ENCODE assay signal across 18 cellular contexts in genomic region chr14:93493054-93493453, GRCh38.
DNase-seq lines count a peak whose midpoint lies in the region; ATAC-seq, FAIRE-seq and TF ChIP-seq lines count a peak whose summit lies in the region.
"Had no signal": no experiment of that assay in that cellular context is flagged by ENCODE, and none has a peak within 500 bp of the region (broad histone marks: within the 10 kb centered on the region; RNA-seq: fewer than 3 reads in every experiment).

No MANE protein-coding gene starts in this region.

- no peak overlapping the region for H2AFZ ChIP-seq in HepG2 (ENCODE audit: low read length)

- no peak overlapping the region for H3K27ac ChIP-seq in right lobe of liver
- H3K27ac ChIP-seq in HepG2 (ENCODE audit: extremely low read length, insufficient read depth, low read length) = no peak overlapping the region

- 53% methylated on average over 5 of the region's 5 CpGs for WGBS in right lobe of liver (ENCODE audit: insufficient coverage, low coverage, low lambda C conversion rate, missing lambda C conversion rate)
- 23% methylated on average over 5 of the region's 5 CpGs for WGBS in HepG2 (ENCODE audit: low lambda C conversion rate)

- intact Hi-C loops in right lobe of liver (cut with DNase I) (no loop called here), HepG2 (cut with micrococcal nuclease; ENCODE audit: unreplicated experiment) (no loop called here)

- no peak overlapping the region for H3K4me3 ChIP-seq in right lobe of liver
- no peak overlapping the region for H3K4me3 ChIP-seq in HepG2 (replicated peaks in 1 of 3; ENCODE audit: insufficient read depth in 1 of 3, low read depth in 2 of 3, low read length in 3 of 3)

- CTCF ChIA-PET in HepG2 (lab: Yijun Ruan, JAX; ENCODE audit: low intra/inter-chr PET ratio, low total read pairs) = no interaction called here

- H3K4me1 ChIP-seq in right lobe of liver (no peaks in the 10 kb centered on the region), HepG2 (ENCODE audit: insufficient read depth, low read length) (0 out of 2 replicates have a peak, but pooled peaks cover 4% of the 10 kb centered on the region)

- H3K4me2 ChIP-seq in HepG2 (ENCODE audit: low read depth, low read length) = no peak overlapping the region

- TF ChIP-seq EP300 in HepG2 (IDR thresholded peaks at IDR 0.05; ENCODE audit: low read depth in 2 of 2, low read length in 2 of 2) (no peak), HepG2 (CRISPR knock-in tag; IDR thresholded peaks at IDR 0.05; ENCODE audit: borderline replicate concordance) (no peak)

- in situ Hi-C loops in HepG2 (cut with HindIII; ENCODE audit: extremely low pct_ligation_motif_present, low pct_unique_long_range_greater_than_20kb) = no loop called here

- no peak for DNase-seq in right lobe of liver
- DNase-seq in HepG2 (ENCODE audit: low spot score) = no peak
- DNase-seq in NOMO-1 treated with DMSO at 0.1 percent for 48 hours (lab: John Stamatoyannopoulos, UW; ENCODE audit: unreplicated experiment) = peak; percentile 30
- peak; percentile 77 for DNase-seq in left kidney (ENCODE audit: low read depth, low spot score)
- DNase-seq in SW480 (ENCODE audit: low spot score) = no peak
- DNase-seq in GM10266 (ENCODE audit: extremely low spot score) = no peak
- DNase-seq: CD8-positive, alpha-beta memory T cell; DND-41; HFFc6; MM.1S; NCI-H1436; NCI-H2029 treated with DMSO at 0.1 percent for 48 hours; NCI-H2227 treated with DMSO at 0.1 percent for 48 hours; NCI-H526 treated with DMSO at 0.1 percent for 48 hours; NK-92 treated with Interleukin-12 subunit alpha and Interleukin-12 subunit beta, amount 100 ng/mL, for 24 hours; SHP77 treated with DMSO at 0.1 percent for 48 hours had no signal

- ATAC-seq in right lobe of liver = peak in 3 of 4 donors; percentile 34 to 71 (median 49)
- ATAC-seq in HepG2 = no peak
- no peak for ATAC-seq in GM21576 (IDR thresholded peaks at IDR 0.05; ENCODE audit: unreplicated experiment)
- ATAC-seq: Panc1 had no signal

- H3K9me3 ChIP-seq in right lobe of liver = no peaks in the 10 kb centered on the region
- no peaks in the 10 kb centered on the region for H3K9me3 ChIP-seq in HepG2 (ENCODE audit: low read length)

- no TSS peak for BruUV-seq in HepG2 (replicated peaks; lab: Mats Ljungman, UMichigan)

- no peaks in the 10 kb centered on the region for H4K20me1 ChIP-seq in HepG2 (ENCODE audit: insufficient read depth, low read length)

- no peaks in the 10 kb centered on the region for H3K79me2 ChIP-seq in HepG2 (ENCODE audit: insufficient read depth, low read length)

- TF ChIP-seq CTCF in right lobe of liver (IDR thresholded peaks at IDR 0.05) (no peak), HepG2 (CRISPR knock-in tag; IDR thresholded peaks at IDR 0.05) (no peak), GM10266 (IDR thresholded peaks at IDR 0.05; ENCODE audit: control insufficient read depth, insufficient read depth, low read depth, missing control alignments) (no peak)

- H3K36me3 ChIP-seq in right lobe of liver = no peaks in the 10 kb centered on the region
- no peaks in the 10 kb centered on the region for H3K36me3 ChIP-seq in HepG2 (replicated peaks in 1 of 2; ENCODE audit: control insufficient read depth in 1 of 2, insufficient read depth in 2 of 2, low read length in 2 of 2)

- POLR2A ChIA-PET in HepG2 (lab: Yijun Ruan, JAX) = no interaction called here

- no peaks in the 10 kb centered on the region for H3K27me3 ChIP-seq in right lobe of liver
- H3K27me3 ChIP-seq in HepG2 (ENCODE audit: control insufficient read depth in 1 of 2, insufficient read depth in 2 of 2, low read length in 2 of 2) = no peaks in the 10 kb centered on the region

- no peak for FAIRE-seq in HepG2 (lab: Jason Lieb, UNC)

- no peak for TF ChIP-seq POLR2A in right lobe of liver (IDR thresholded peaks at IDR 0.05)
- TF ChIP-seq POLR2A in HepG2 (IDR thresholded peaks at IDR 0.05; ENCODE audit: insufficient read depth in 1 of 2, low read depth in 2 of 2, low read length in 2 of 2) = no peak

- TF ChIP-seq RAD21 in HepG2 (CRISPR knock-in tag; IDR thresholded peaks at IDR 0.05) = no peak

- no peak overlapping the region for H3K9ac ChIP-seq in HepG2 (ENCODE audit: insufficient read depth, low read depth, low read length)

TF ChIP-seq in HepG2, 621 proteins besides CTCF, POLR2A, EP300 and RAD21:
- TF ChIP-seq ZNF747 (CRISPR knock-in tag; IDR thresholded peaks at IDR 0.05; ENCODE audit: borderline replicate concordance) = no peak
- TF ChIP-seq SIX1 (CRISPR knock-in tag; IDR thresholded peaks at IDR 0.05; ENCODE audit: borderline replicate concordance) = no peak
- no peak for TF ChIP-seq MAFF (IDR thresholded peaks at IDR 0.05; ENCODE audit: low read depth, low read length)

Comparison
In these comparisons a context has a peak if more than half of its experiments do, and no peak if none do; other contexts are left out.
1. ATAC-seq: peak in right lobe of liver (3 of 4); none in HepG2 (single experiment) and GM21576 (single experiment).
2. DNase-seq: peak in NOMO-1 treated with DMSO at 0.1 percent for 48 hours (single experiment) and left kidney (single experiment); none in right lobe of liver (0 of 3), HepG2 (single experiment), SW480 (single experiment) and GM10266 (single experiment).